19 cellular contexts compared by ENCODE assay signal in genomic region chr12:93922583-93923006, GRCh38.
"Had no signal": no experiment of that assay in that cellular context is flagged by ENCODE, and none has a peak within 500 bp of the region (broad histone marks: within the 10 kb centered on the region; RNA-seq: fewer than 3 reads in every experiment).

No MANE protein-coding gene starts in this region.

- H3K4me3 Mint-ChIP-seq: activated CD4-positive, alpha-beta T cell treated with anti-CD3 and anti-CD28 coated beads, Interleukin-2, amount 10 ng/mL, durations not matched to agents 24 days and 14 days; activated CD8-positive, alpha-beta T cell treated with anti-CD3 and anti-CD28 coated beads for 36 hours; activated T-helper 17 cell treated with anti-CD3 and anti-CD28 coated beads, Interleukin-2, amount 50 U/mL, for 72 hours; naive B cell; neural crest cell had no signal

- H3K27ac Mint-ChIP-seq: activated CD4-positive, alpha-beta T cell treated with anti-CD3 and anti-CD28 coated beads, Interleukin-2, amount 10 ng/mL, durations not matched to agents 24 days and 14 days; activated CD8-positive, alpha-beta T cell treated with anti-CD3 and anti-CD28 coated beads for 36 hours; activated T-helper 17 cell treated with anti-CD3 and anti-CD28 coated beads, Interleukin-2, amount 50 U/mL, for 72 hours; naive B cell had no signal

- H3K9me3 ChIP-seq: gastrocnemius medialis had no signal

- H3K36me3 ChIP-seq: brain microvascular endothelial cell, gastrocnemius medialis, heart left ventricle, vagina had no signal

- ATAC-seq: activated CD8-positive, alpha-beta T cell treated with anti-CD3 and anti-CD28 coated beads for 36 hours; activated T-helper 17 cell treated with anti-CD3 and anti-CD28 coated beads, Interleukin-2, amount 50 U/mL, for 72 hours; gastrocnemius medialis; heart left ventricle; psoas muscle; right cardiac atrium; stimulated activated naive CD8-positive, alpha-beta T cell treated with anti-CD3 and anti-CD28 coated beads, Interleukin-15, Interleukin-2, amounts not matched to agents 100 U/mL and 50 U/mL, for 24 hours had no signal

- H3K27me3 ChIP-seq: brain microvascular endothelial cell, dorsolateral prefrontal cortex, gastrocnemius medialis, heart left ventricle, vagina had no signal

- DNase-seq: activated CD4-positive, alpha-beta T cell treated with anti-CD3 and anti-CD28 coated beads, Interleukin-2, amount 10 ng/mL, durations not matched to agents 24 days and 14 days; activated CD8-positive, alpha-beta T cell treated with anti-CD3 and anti-CD28 coated beads for 36 hours; activated naive CD4-positive, alpha-beta T cell; activated T-cell treated with anti-CD3 and anti-CD28 coated beads, Interleukin-2, amount 50 U/mL, for 1 hour; brain microvascular endothelial cell; central memory CD4-positive, alpha-beta T cell; dorsolateral prefrontal cortex; gastrocnemius medialis; heart left ventricle; left ventricle myocardium inferior; naive B cell; psoas muscle; right cardiac atrium; stimulated activated naive CD8-positive, alpha-beta T cell treated with anti-CD3 and anti-CD28 coated beads, Interleukin-15, Interleukin-2, amounts not matched to agents 100 U/mL and 50 U/mL, for 24 hours; trophoblast cell had no signal

- H3K27ac ChIP-seq: brain microvascular endothelial cell, dorsolateral prefrontal cortex, gastrocnemius medialis, heart left ventricle, left ventricle myocardium inferior, psoas muscle, vagina had no signal

- H3K4me3 ChIP-seq: dorsolateral prefrontal cortex, gastrocnemius medialis, heart left ventricle, left ventricle myocardium inferior, psoas muscle, skin epidermis, vagina had no signal

- H3K27me3 Mint-ChIP-seq: activated CD8-positive, alpha-beta T cell treated with anti-CD3 and anti-CD28 coated beads for 36 hours; activated T-helper 17 cell treated with anti-CD3 and anti-CD28 coated beads, Interleukin-2, amount 50 U/mL, for 72 hours; naive B cell had no signal

- H3K4me1 Mint-ChIP-seq: naive B cell, neural crest cell had no signal

- H3K4me1 ChIP-seq: gastrocnemius medialis, left ventricle myocardium inferior, psoas muscle, vagina had no signal
